1 cellular context compared by ENCODE assay signal in the genomic region with DNA sequence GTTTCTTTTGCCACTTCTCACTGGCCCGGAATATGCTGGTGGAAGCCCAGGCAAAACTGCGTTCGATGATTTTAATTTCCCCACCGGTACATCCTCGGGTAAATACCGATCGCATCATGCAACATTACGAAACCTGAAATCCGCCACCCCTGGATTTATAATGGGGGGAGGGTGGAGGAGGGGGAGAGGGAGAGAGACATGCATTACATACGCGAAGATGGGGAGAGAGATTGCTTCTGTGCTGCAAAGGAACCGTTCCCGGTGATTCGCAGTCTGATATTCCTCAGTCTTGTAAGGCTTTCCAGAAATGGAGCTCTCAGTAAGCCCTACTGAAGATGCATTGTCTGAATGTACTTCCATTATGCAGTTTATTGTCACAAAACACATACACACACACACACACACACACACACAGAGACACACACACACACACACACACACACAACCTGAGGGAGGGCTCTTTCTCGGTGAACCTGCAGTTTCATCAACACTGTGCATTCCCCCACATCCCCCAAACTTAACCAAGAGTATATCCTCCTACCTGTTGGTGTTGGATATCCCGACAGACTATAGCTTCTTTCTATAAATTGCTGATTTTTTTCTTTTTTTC.
TF ChIP-seq lines count a peak whose summit lies in the region.

No MANE protein-coding gene starts in this region.

TF ChIP-seq in K562, 482 proteins besides CTCF, POLR2A, EP300 and RAD21 (continued from another document and continues in another):
- TF ChIP-seq FUS (optimal IDR thresholded peaks at IDR 0.05; ENCODE audit: low read depth, low read length): no peak
- no peak for TF ChIP-seq EHMT2 (IDR thresholded peaks at IDR 0.05)
- peak; percentile 95 for TF ChIP-seq MCM3 (IDR thresholded peaks at IDR 0.05)
- no peak for TF ChIP-seq TRIM28 (IDR thresholded peaks at IDR 0.05)
- no peak for TF ChIP-seq ZBTB1 (CRISPR knock-in tag; IDR thresholded peaks at IDR 0.05; ENCODE audit: borderline replicate concordance, low read depth)
- no peak for TF ChIP-seq MBD2 (IDR thresholded peaks at IDR 0.05; ENCODE audit: borderline replicate concordance, low read depth)
- TF ChIP-seq, protein P1, sequence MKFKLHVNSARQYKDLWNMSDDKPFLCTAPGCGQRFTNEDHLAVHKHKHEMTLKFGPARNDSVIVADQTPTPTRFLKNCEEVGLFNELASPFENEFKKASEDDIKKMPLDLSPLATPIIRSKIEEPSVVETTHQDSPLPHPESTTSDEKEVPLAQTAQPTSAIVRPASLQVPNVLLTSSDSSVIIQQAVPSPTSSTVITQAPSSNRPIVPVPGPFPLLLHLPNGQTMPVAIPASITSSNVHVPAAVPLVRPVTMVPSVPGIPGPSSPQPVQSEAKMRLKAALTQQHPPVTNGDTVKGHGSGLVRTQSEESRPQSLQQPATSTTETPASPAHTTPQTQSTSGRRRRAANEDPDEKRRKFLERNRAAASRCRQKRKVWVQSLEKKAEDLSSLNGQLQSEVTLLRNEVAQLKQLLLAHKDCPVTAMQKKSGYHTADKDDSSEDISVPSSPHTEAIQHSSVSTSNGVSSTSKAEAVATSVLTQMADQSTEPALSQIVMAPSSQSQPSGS (CRISPR knock-in tag; IDR thresholded peaks at IDR 0.05): no peak
- 0 out of 2 replicates have a peak, but pooled peaks have one; percentile 29 for TF ChIP-seq HBP1 (CRISPR knock-in tag; IDR thresholded peaks at IDR 0.05)
- no peak for TF ChIP-seq ZNF445 (CRISPR knock-in tag; IDR thresholded peaks at IDR 0.05; ENCODE audit: low read depth)
- peak; percentile 68; the same call in 1 of the 2 replicates for TF ChIP-seq NBN (IDR thresholded peaks at IDR 0.05; ENCODE audit: low read depth)
- peak; percentile 67; the same call in 1 of the 2 replicates for TF ChIP-seq ZNF3 (CRISPR knock-in tag; IDR thresholded peaks at IDR 0.05)
- TF ChIP-seq, protein P2, sequence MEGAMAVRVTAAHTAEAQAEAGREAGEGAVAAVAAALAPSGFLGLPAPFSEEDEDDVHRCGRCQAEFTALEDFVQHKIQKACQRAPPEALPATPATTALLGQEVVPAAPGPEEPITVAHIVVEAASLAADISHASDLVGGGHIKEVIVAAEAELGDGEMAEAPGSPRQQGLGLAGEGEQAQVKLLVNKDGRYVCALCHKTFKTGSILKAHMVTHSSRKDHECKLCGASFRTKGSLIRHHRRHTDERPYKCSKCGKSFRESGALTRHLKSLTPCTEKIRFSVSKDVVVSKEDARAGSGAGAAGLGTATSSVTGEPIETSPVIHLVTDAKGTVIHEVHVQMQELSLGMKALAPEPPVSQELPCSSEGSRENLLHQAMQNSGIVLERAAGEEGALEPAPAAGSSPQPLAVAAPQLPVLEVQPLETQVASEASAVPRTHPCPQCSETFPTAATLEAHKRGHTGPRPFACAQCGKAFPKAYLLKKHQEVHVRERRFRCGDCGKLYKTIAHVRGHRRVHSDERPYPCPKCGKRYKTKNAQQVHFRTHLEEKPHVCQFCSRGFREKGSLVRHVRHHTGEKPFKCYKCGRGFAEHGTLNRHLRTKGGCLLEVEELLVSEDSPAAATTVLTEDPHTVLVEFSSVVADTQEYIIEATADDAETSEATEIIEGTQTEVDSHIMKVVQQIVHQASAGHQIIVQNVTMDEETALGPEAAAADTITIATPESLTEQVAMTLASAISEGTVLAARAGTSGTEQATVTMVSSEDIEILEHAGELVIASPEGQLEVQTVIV (CRISPR knock-in tag; IDR thresholded peaks at IDR 0.05; ENCODE audit: borderline replicate concordance): no peak
- TF ChIP-seq, protein P3, sequence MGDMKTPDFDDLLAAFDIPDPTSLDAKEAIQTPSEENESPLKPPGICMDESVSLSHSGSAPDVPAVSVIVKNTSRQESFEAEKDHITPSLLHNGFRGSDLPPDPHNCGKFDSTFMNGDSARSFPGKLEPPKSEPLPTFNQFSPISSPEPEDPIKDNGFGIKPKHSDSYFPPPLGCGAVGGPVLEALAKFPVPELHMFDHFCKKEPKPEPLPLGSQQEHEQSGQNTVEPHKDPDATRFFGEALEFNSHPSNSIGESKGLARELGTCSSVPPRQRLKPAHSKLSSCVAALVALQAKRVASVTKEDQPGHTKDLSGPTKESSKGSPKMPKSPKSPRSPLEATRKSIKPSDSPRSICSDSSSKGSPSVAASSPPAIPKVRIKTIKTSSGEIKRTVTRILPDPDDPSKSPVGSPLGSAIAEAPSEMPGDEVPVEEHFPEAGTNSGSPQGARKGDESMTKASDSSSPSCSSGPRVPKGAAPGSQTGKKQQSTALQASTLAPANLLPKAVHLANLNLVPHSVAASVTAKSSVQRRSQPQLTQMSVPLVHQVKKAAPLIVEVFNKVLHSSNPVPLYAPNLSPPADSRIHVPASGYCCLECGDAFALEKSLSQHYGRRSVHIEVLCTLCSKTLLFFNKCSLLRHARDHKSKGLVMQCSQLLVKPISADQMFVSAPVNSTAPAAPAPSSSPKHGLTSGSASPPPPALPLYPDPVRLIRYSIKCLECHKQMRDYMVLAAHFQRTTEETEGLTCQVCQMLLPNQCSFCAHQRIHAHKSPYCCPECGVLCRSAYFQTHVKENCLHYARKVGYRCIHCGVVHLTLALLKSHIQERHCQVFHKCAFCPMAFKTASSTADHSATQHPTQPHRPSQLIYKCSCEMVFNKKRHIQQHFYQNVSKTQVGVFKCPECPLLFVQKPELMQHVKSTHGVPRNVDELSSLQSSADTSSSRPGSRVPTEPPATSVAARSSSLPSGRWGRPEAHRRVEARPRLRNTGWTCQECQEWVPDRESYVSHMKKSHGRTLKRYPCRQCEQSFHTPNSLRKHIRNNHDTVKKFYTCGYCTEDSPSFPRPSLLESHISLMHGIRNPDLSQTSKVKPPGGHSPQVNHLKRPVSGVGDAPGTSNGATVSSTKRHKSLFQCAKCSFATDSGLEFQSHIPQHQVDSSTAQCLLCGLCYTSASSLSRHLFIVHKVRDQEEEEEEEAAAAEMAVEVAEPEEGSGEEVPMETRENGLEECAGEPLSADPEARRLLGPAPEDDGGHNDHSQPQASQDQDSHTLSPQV (IDR thresholded peaks at IDR 0.05): no peak
- TF ChIP-seq CGGBP1 (CRISPR knock-in tag; IDR thresholded peaks at IDR 0.05): no peak
- TF ChIP-seq KLF10 (CRISPR knock-in tag; IDR thresholded peaks at IDR 0.05): no peak
- no peak for TF ChIP-seq ERF (CRISPR knock-in tag; IDR thresholded peaks at IDR 0.05)
- TF ChIP-seq ZNF764 (CRISPR knock-in tag; IDR thresholded peaks at IDR 0.05; ENCODE audit: low read depth): no peak
- TF ChIP-seq E2F8 (IDR thresholded peaks at IDR 0.05; ENCODE audit: low read depth, partially characterized antibody): no peak
- no peak for TF ChIP-seq RB1 (IDR thresholded peaks at IDR 0.05; ENCODE audit: low read depth)
- TF ChIP-seq ZBED1 (IDR thresholded peaks at IDR 0.05): 0 out of 2 replicates have a peak, but pooled peaks have one; percentile 19
- no peak for TF ChIP-seq ARID4B (CRISPR knock-in tag; IDR thresholded peaks at IDR 0.05)
- no peak for TF ChIP-seq CBFB (CRISPR knock-in tag; IDR thresholded peaks at IDR 0.05)
- TF ChIP-seq SETDB1 (IDR thresholded peaks at IDR 0.05; ENCODE audit: low read length): no peak
- no peak for TF ChIP-seq HNRNPH1 (optimal IDR thresholded peaks at IDR 0.05; ENCODE audit: low read depth, low read length)
- TF ChIP-seq STAT6 (CRISPR knock-in tag; IDR thresholded peaks at IDR 0.05): no peak
- TF ChIP-seq ZNF224 (CRISPR knock-in tag; IDR thresholded peaks at IDR 0.05): no peak
- TF ChIP-seq, protein P4, sequence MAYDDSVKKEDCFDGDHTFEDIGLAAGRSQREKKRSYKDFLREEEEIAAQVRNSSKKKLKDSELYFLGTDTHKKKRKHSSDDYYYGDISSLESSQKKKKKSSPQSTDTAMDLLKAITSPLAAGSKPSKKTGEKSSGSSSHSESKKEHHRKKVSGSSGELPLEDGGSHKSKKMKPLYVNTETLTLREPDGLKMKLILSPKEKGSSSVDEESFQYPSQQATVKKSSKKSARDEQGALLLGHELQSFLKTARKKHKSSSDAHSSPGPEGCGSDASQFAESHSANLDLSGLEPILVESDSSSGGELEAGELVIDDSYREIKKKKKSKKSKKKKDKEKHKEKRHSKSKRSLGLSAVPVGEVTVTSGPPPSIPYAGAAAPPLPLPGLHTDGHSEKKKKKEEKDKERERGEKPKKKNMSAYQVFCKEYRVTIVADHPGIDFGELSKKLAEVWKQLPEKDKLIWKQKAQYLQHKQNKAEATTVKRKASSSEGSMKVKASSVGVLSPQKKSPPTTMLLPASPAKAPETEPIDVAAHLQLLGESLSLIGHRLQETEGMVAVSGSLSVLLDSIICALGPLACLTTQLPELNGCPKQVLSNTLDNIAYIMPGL (CRISPR knock-in tag; IDR thresholded peaks at IDR 0.05): no peak
- no peak for TF ChIP-seq PKNOX1 (IDR thresholded peaks at IDR 0.05)
- no peak for TF ChIP-seq PHB2 (IDR thresholded peaks at IDR 0.05; ENCODE audit: low read depth)
